In the genomic region with DNA sequence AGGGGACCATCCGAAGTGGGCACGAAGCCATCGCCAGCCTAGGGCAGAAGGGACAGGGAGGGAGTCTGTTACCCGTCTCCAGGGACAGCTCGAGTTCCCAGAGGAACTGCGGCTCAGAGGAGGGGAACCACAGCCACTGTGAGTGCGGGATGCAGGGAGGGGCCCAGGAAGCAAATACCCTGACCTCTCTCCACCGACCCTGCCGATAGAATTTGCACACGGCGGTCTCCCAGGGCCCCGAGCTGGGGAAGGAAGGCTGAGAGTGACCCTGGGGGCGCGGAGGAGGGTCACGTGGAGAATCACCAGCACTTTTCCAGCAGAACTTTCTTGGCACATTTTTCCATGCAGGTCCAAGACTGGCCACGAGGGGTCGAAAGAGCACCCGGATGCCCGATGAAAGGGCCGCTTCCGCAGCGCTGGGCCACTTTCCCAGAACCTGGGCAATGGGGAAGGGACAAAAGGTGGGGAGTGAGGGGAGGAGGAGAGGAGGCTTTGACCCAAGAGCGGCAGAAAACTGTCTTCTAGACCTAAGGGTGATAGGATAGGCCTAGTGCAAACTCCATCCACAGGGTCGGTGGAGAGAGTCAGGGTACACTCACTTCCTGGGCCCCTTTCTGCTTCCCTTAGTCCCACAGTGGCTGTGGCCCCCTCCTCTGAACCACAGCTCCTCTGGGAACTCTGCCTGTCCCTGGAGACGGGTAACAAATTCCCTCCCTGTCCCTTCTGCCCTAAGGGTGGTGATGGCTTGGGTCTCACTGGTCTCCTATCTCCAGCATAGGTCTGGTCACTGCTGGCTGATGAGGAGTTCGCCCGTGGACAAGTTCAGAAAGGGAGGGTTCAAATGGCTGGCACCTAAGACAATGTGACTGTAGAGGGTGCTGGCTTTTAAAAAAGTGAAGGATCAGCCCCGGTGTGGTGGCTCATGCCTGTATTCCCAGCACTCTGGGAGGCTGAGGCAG, we compare ENCODE assay signal across 8 cellular contexts. TPM values are rescaled to one million over a fixed set of nuclear protein-coding genes. Genes with fewer than 3 reads are reported as not detected.
DNase-seq lines count a peak whose midpoint lies in the region; ATAC-seq and TF ChIP-seq lines count a peak whose summit lies in the region.

No MANE protein-coding gene starts in this region.

- H3K4me3 ChIP-seq in OCI-LY3 (ENCODE audit: low read length) = no peak overlapping the region
- peak overlapping the region; percentile 2 for H3K4me3 ChIP-seq in fibroblast of villous mesenchyme (ENCODE audit: low read depth, low read length)
- no peak overlapping the region for H3K4me3 ChIP-seq in transverse colon

- H2AFZ ChIP-seq in H9 (ENCODE audit: low read length) = no peak overlapping the region
- H2AFZ ChIP-seq in OCI-LY3 (ENCODE audit: low read depth, low read length) = no peak overlapping the region

- H3K36me3 Mint-ChIP-seq in H9 (ENCODE audit: insufficient read depth in 1 of 3, low read depth in 3 of 3) = peaks cover 14 to 25% (median 20%) of the 10 kb centered on the region in 3 experiments
- H3K36me3 Mint-ChIP-seq in natural killer cell treated with Interleukin-12 subunit alpha and Interleukin-12 subunit beta and Interleukin-15 and Interleukin-18, amount 100 ng/mL, for 72 hours = peaks cover 11% of the 10 kb centered on the region

- H3K27ac ChIP-seq in H9 (ENCODE audit: insufficient read length, low read depth, low read length) = no peak overlapping the region
- no peak overlapping the region for H3K27ac ChIP-seq in OCI-LY3 (ENCODE audit: low read length)
- H3K27ac ChIP-seq in transverse colon = no peak overlapping the region

- DNase-seq in AG20443 (ENCODE audit: low spot score) (peak; percentile 86), H9 (peak; percentile 90), fibroblast of villous mesenchyme (ENCODE audit: low read depth) (peak; percentile 74), transverse colon (peak; percentile 77), NOMO-1 treated with dmso at 0.1 percent for 144 hours (lab: John Stamatoyannopoulos, UW; ENCODE audit: unreplicated experiment) (no peak)
- DNase-seq in activated effector memory CD4-positive, alpha-beta T cell treated with anti-CD3 and anti-CD28 coated beads, Interleukin-2, amount 50 U/mL, for 16 hours = peak; percentile 81
- peak; percentile 78 for DNase-seq in natural killer cell treated with Interleukin-12 subunit alpha and Interleukin-12 subunit beta and Interleukin-15 and Interleukin-18, amount 100 ng/mL, for 72 hours (ENCODE audit: low spot score)

- peaks cover 0 to 8% of the 10 kb centered on the region in 2 experiments; a peak in 2 of 5 replicates for H3K9me3 Mint-ChIP-seq in H9
- H3K9me3 Mint-ChIP-seq in natural killer cell treated with Interleukin-12 subunit alpha and Interleukin-12 subunit beta and Interleukin-15 and Interleukin-18, amount 100 ng/mL, for 72 hours = no peaks in the 10 kb centered on the region

- no peak overlapping the region for H3T11ph ChIP-seq in H9 (ENCODE audit: low read length)

- ATAC-seq in natural killer cell treated with Interleukin-12 subunit alpha and Interleukin-12 subunit beta and Interleukin-15 and Interleukin-18, amount 100 ng/mL, for 72 hours = peak; percentile 59 to 83

- peaks cover 14% of the 10 kb centered on the region for H3K27me3 Mint-ChIP-seq in H9 (ENCODE audit: low read depth)
- peaks cover 8 to 14% of the 10 kb centered on the region in 2 donors for H3K27me3 Mint-ChIP-seq in natural killer cell treated with Interleukin-12 subunit alpha and Interleukin-12 subunit beta and Interleukin-15 and Interleukin-18, amount 100 ng/mL, for 72 hours

- no peak overlapping the region for H2BK20ac ChIP-seq in H9 (ENCODE audit: low read depth, low read length, poor library complexity, severe bottlenecking)

- no peak overlapping the region for H3K4ac ChIP-seq in H9 (ENCODE audit: low read depth, low read length)

- H3K36me3 ChIP-seq in OCI-LY3 (replicated peaks; ENCODE audit: low read depth, low read length) = peaks cover 19% of the 10 kb centered on the region
- H3K36me3 ChIP-seq in transverse colon = peaks cover 0 to 6% (median 0%) of the 10 kb centered on the region in 4 donors

- no peak overlapping the region for H2BK15ac ChIP-seq in H9 (ENCODE audit: low read depth, low read length)

- H3K79me1 ChIP-seq in H9 (ENCODE audit: insufficient read depth, low read depth, low read length, poor library complexity, severe bottlenecking) = no peaks in the 10 kb centered on the region

- H2AK5ac ChIP-seq in H9 (ENCODE audit: insufficient read length, low read length) = no peak overlapping the region

- H3K14ac ChIP-seq in H9 (ENCODE audit: insufficient read depth, low read length) = 0 out of 2 replicates have a peak overlapping the region, but pooled peaks have one; percentile 4

- H3K9me3 ChIP-seq in H9 (ENCODE audit: control insufficient read depth, low read depth, low read length) (no peaks in the 10 kb centered on the region), OCI-LY3 (ENCODE audit: insufficient read depth, low read length) (no peaks in the 10 kb centered on the region), transverse colon (no peaks in the 10 kb centered on the region)

- H2BK5ac ChIP-seq in H9 (ENCODE audit: insufficient read length, low read length) = no peak overlapping the region

- H3K27ac Mint-ChIP-seq in H9 = peak overlapping the region in 2 of 3 experiments; percentile 52 to 97; a peak in 4 of 7 replicates
- peak overlapping the region; percentile 64 to 88 for H3K27ac Mint-ChIP-seq in natural killer cell treated with Interleukin-12 subunit alpha and Interleukin-12 subunit beta and Interleukin-15 and Interleukin-18, amount 100 ng/mL, for 72 hours

- WGBS in H9 (ENCODE audit: extremely low coverage, insufficient read length, low lambda C conversion rate) = no CpG with 5 or more reads among the region's 28 CpGs
- WGBS in transverse colon (ENCODE audit: low coverage in 1 of 2), 2 donors = 18% methylated on average over 25 of the region's 28 CpGs; no CpG with 5 or more reads in 1 of the 2 donors

- H4K5ac ChIP-seq in H9 (ENCODE audit: insufficient read length, low read depth, low read length) = no peak overlapping the region

- no peak overlapping the region for H2BK120ac ChIP-seq in H9 (ENCODE audit: low read depth, low read length, poor library complexity, severe bottlenecking)

- peak overlapping the region; percentile 63 to 76 for H3K4me3 Mint-ChIP-seq in H9
- H3K4me3 Mint-ChIP-seq in natural killer cell treated with Interleukin-12 subunit alpha and Interleukin-12 subunit beta and Interleukin-15 and Interleukin-18, amount 100 ng/mL, for 72 hours = peak overlapping the region; percentile 39

- H3K4me1 Mint-ChIP-seq in H9 = peaks cover 9% of the 10 kb centered on the region in 2 experiments
- peaks cover 5 to 22% of the 10 kb centered on the region in 2 donors for H3K4me1 Mint-ChIP-seq in natural killer cell treated with Interleukin-12 subunit alpha and Interleukin-12 subunit beta and Interleukin-15 and Interleukin-18, amount 100 ng/mL, for 72 hours (ENCODE audit: low read depth in 2 of 2)

- TF ChIP-seq CTCF in H9 (conservative IDR thresholded peaks at IDR 0.05) (peak; percentile 83), OCI-LY3 (IDR thresholded peaks at IDR 0.05; ENCODE audit: low read depth, low read length) (peak; percentile 61), fibroblast of villous mesenchyme (IDR thresholded peaks at IDR 0.05; ENCODE audit: insufficient read depth, low read depth, low read length) (peak; percentile 92), transverse colon (IDR thresholded peaks at IDR 0.05) (peak; percentile 88 to 93 (median 90))

- H4K91ac ChIP-seq in H9 (ENCODE audit: insufficient read length, low read depth, low read length) = no peak overlapping the region

- H3K23ac ChIP-seq in H9 (ENCODE audit: insufficient read length, low read depth, low read length) = no peak overlapping the region

- no peaks in the 10 kb centered on the region for H3K79me2 ChIP-seq in H9 (ENCODE audit: insufficient read depth, low read length)
- no peaks in the 10 kb centered on the region for H3K79me2 ChIP-seq in OCI-LY3 (ENCODE audit: low read length)

- H2BK12ac ChIP-seq in H9 (ENCODE audit: insufficient read length, low read depth, low read length) = no peak overlapping the region

- in situ Hi-C loops in transverse colon (cut with MboI; ENCODE audit: low pct_ligation_motif_present in 1 of 4, low pct_unique_long_range_greater_than_20kb in 1 of 4, low sequenced_read_pairs in 3 of 4) = no loop called here

- peak overlapping the region; percentile 27 for H3K9ac ChIP-seq in H9 (ENCODE audit: extremely low read depth, insufficient read length, low read length)
- H3K9ac ChIP-seq in OCI-LY3 (ENCODE audit: low read length) = no peak overlapping the region

- H4K8ac ChIP-seq in H9 (replicated peaks; ENCODE audit: insufficient read length, low read depth, low read length) = no peak overlapping the region

- peaks cover 3% of the 10 kb centered on the region for H3K23me2 ChIP-seq in H9 (ENCODE audit: insufficient read length, low read depth, low read length, poor library complexity, severe bottlenecking)

- H3K27me3 ChIP-seq in H9 (ENCODE audit: insufficient read depth, low read length) (no peaks in the 10 kb centered on the region; the same call in 1 of the 2 replicates), OCI-LY3 (ENCODE audit: low read depth, low read length) (no peaks in the 10 kb centered on the region), transverse colon (peaks cover 18% of the 10 kb centered on the region)

- H4K20me1 ChIP-seq in H9 (ENCODE audit: control insufficient read depth, insufficient read depth, insufficient read length) (no peaks in the 10 kb centered on the region), OCI-LY3 (ENCODE audit: insufficient read depth, low read length) (no peaks in the 10 kb centered on the region)

- no peak for TF ChIP-seq EP300 in transverse colon (IDR thresholded peaks at IDR 0.05; ENCODE audit: low read depth)

- TF ChIP-seq POLR2A in transverse colon (IDR thresholded peaks at IDR 0.05) = no peak

- H3K56ac ChIP-seq in H9 (ENCODE audit: insufficient read length, low read depth, low read length) = no peak overlapping the region

- intact Hi-C loops in transverse colon (cut with DNase I; ENCODE audit: low total_unique reads) = loop anchor here (2.0 kb wide), 1 partner anchor 35 kb away; no protein-coding TSS in a partner anchor

- peak overlapping the region; percentile 54 for H3K4me2 ChIP-seq in H9 (ENCODE audit: insufficient read depth, insufficient read length, low read length)
- peak overlapping the region; percentile 24; the same call in 1 of the 2 replicates for H3K4me2 ChIP-seq in OCI-LY3 (ENCODE audit: low read length)

- H3K18ac ChIP-seq in H9 (ENCODE audit: insufficient read length, low read depth, low read length) = peak overlapping the region; percentile 38

- H3K4me1 ChIP-seq in H9 (ENCODE audit: insufficient read depth, low read length) (no peaks in the 10 kb centered on the region), OCI-LY3 (ENCODE audit: low read length) (no peaks in the 10 kb centered on the region), transverse colon (peaks cover 5 to 8% (median 8%) of the 10 kb centered on the region in 4 donors)

RNA-seq across cellular contexts. Expression of gene GPR4, which starts 5.3 kb away (rescaled TPM):
- total RNA-seq in H9 (2021) = 0.07 TPM in 1 of 2 replicates, not detected in the other
- total RNA-seq in fibroblast of villous mesenchyme = not detected in 2 replicates
- under 1 TPM in 1 of 2 donors, not detected in 1; 0.24 TPM for total RNA-seq in natural killer cell treated with Interleukin-12 subunit alpha and Interleukin-12 subunit beta and Interleukin-15 and Interleukin-18, amount 100 ng/mL, for 72 hours
- 1 to 10 TPM in 1 of 4 donors, under 1 TPM in 3; 0.27 to 1.4 (median 0.43) TPM for total RNA-seq in transverse colon

RNA-seq across cellular contexts. Expression of gene OPA3, which starts 22.7 kb away (rescaled TPM):
- total RNA-seq in H9 (2021) (13.0 and 14.7 TPM in 2 replicates), fibroblast of villous mesenchyme (8.2 and 8.4 TPM in 2 replicates), transverse colon (10 to 100 TPM in 1 of 4 donors, 1 to 10 TPM in 3; 6.7 to 10.8 (median 8.6) TPM)
- total RNA-seq in natural killer cell treated with Interleukin-12 subunit alpha and Interleukin-12 subunit beta and Interleukin-15 and Interleukin-18, amount 100 ng/mL, for 72 hours = 10 to 100 TPM; 17.0 to 17.5 TPM

RNA-seq across cellular contexts. Expression of gene EML2, which starts 31.8 kb away (rescaled TPM):
- total RNA-seq in H9 (2021) (19.1 and 22.6 TPM in 2 replicates), fibroblast of villous mesenchyme (17.7 and 31.5 TPM in 2 replicates), transverse colon (10 to 100 TPM; 40.8 to 64.3 (median 60.0) TPM)
- 100 to 1,000 TPM; 232 to 255 TPM for total RNA-seq in natural killer cell treated with Interleukin-12 subunit alpha and Interleukin-12 subunit beta and Interleukin-15 and Interleukin-18, amount 100 ng/mL, for 72 hours
